In the genomic region with DNA sequence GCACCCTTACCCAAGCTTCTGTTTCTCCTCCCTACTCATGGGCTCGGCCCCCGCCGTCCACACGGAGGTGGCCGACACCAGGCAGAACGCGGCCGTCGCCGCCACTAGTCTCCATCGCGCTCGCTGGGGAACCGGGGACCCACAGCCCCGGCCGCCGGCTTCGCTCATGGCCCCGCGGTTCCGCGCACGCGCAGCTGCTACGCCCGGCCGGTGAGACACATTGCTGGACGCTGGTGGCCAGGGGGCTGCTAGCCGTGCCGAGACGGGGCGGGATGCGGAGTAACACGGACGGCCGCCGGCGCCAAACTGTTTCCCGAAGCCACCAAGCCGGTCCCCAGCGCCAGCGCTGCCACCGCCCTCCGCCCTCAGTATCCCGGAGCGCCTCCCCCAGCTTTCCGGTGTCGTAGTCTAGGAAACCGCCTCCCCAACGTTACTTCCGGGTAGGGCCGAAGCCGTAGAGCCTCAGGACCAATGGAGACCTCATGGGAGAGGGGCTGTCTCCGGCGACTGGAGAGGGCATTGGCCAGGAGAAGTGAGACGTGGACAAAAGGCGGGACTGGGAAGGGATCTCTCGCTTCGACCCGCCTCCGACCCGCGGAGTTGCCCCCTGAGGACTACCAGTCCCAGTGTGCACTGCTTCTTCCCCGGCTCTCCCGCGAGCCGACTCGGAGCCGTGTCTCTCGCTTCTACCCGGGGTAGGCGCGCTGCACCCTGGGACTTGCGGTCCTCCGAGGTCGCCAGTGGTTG, we compare ENCODE assay signal across 8 cellular contexts. TPM values are rescaled to one million over a fixed set of nuclear protein-coding genes. Genes with fewer than 3 reads are reported as not detected.
DNase-seq lines count a peak whose midpoint lies in the region; ATAC-seq and TF ChIP-seq lines count a peak whose summit lies in the region.

A gene with protein sequence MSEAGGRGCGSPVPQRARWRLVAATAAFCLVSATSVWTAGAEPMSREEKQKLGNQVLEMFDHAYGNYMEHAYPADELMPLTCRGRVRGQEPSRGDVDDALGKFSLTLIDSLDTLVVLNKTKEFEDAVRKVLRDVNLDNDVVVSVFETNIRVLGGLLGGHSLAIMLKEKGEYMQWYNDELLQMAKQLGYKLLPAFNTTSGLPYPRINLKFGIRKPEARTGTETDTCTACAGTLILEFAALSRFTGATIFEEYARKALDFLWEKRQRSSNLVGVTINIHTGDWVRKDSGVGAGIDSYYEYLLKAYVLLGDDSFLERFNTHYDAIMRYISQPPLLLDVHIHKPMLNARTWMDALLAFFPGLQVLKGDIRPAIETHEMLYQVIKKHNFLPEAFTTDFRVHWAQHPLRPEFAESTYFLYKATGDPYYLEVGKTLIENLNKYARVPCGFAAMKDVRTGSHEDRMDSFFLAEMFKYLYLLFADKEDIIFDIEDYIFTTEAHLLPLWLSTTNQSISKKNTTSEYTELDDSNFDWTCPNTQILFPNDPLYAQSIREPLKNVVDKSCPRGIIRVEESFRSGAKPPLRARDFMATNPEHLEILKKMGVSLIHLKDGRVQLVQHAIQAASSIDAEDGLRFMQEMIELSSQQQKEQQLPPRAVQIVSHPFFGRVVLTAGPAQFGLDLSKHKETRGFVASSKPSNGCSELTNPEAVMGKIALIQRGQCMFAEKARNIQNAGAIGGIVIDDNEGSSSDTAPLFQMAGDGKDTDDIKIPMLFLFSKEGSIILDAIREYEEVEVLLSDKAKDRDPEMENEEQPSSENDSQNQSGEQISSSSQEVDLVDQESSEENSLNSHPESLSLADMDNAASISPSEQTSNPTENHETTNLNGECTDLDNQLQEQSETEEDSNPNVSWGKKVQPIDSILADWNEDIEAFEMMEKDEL (minus strand): TSS at position 380 of the 747 bp plus-strand sequence. CDS start 212 bp downstream, at position 168.

- H3K9me2 ChIP-seq in SU-DHL-6 (replicated peaks; ENCODE audit: insufficient read depth, low read length): no peaks in the 10 kb centered on the region

- peak; percentile 76 for TF ChIP-seq POLR2A in GM10847 (IDR thresholded peaks at IDR 0.05; ENCODE audit: extremely low read depth, insufficient read length)

- DNase-seq in NCI-H128 (lab: John Stamatoyannopoulos, UW; ENCODE audit: unreplicated experiment) (peak; percentile 99), glutamatergic neuron (peak; percentile 97), osteoblast (ENCODE audit: insufficient read length, low spot score, missing footprints) (peak; percentile 98), thoracic aorta (ENCODE audit: low spot score) (peak; percentile 98)
- DNase-seq in activated naive CD8-positive, alpha-beta T cell treated with anti-CD3 and anti-CD28 coated beads, Interleukin-2, amount 10 ng/mL, durations not matched to agents 7 days and 5 days: peak; percentile 91

- H3K27ac Mint-ChIP-seq in activated naive CD8-positive, alpha-beta T cell treated with anti-CD3 and anti-CD28 coated beads, Interleukin-2, amount 10 ng/mL, durations not matched to agents 7 days and 5 days: peak within 1 kb of the TSS; percentile 82
- H3K27ac Mint-ChIP-seq in glutamatergic neuron (ENCODE audit: unreplicated experiment): peak within 1 kb of the TSS; percentile 60

- peak within 1 kb of the TSS; percentile 88 for H3K9ac ChIP-seq in SU-DHL-6 (ENCODE audit: low read length)

- H3K4me3 Mint-ChIP-seq in activated naive CD8-positive, alpha-beta T cell treated with anti-CD3 and anti-CD28 coated beads, Interleukin-2, amount 10 ng/mL, durations not matched to agents 7 days and 5 days: peak within 1 kb of the TSS; percentile 89
- H3K4me3 Mint-ChIP-seq in glutamatergic neuron (ENCODE audit: unreplicated experiment): peak within 1 kb of the TSS; percentile 97

- H3K4me1 ChIP-seq in osteoblast (ENCODE audit: insufficient read depth, low read length) (peaks cover 24% of the 10 kb centered on the region), thoracic aorta (ENCODE audit: control insufficient read depth in 1 of 2, low read depth in 2 of 2) (peaks cover 10 to 18% of the 10 kb centered on the region in 2 donors)

- no peaks in the 10 kb centered on the region for H3K9me3 ChIP-seq in SU-DHL-6 (ENCODE audit: insufficient read depth, low read length)
- H3K9me3 ChIP-seq in osteoblast (ENCODE audit: low read depth, low read length): no peaks in the 10 kb centered on the region
- no peaks in the 10 kb centered on the region for H3K9me3 ChIP-seq in thoracic aorta

- peak within 1 kb of the TSS; percentile 79 for H3K4me2 ChIP-seq in SU-DHL-6 (ENCODE audit: low read depth, low read length, poor library complexity, severe bottlenecking)
- peak within 1 kb of the TSS; percentile 98 for H3K4me2 ChIP-seq in osteoblast (ENCODE audit: insufficient read depth, low read length)

- H3K79me2 ChIP-seq in SU-DHL-6 (ENCODE audit: insufficient read depth, low read length) (peaks cover 32% of the 10 kb centered on the region), osteoblast (ENCODE audit: insufficient read depth, low read length) (peaks cover 42% of the 10 kb centered on the region)

- peaks cover 4% of the 10 kb centered on the region for H3K36me3 Mint-ChIP-seq in activated naive CD8-positive, alpha-beta T cell treated with anti-CD3 and anti-CD28 coated beads, Interleukin-2, amount 10 ng/mL, durations not matched to agents 7 days and 5 days
- no peaks in the 10 kb centered on the region for H3K36me3 Mint-ChIP-seq in glutamatergic neuron (ENCODE audit: unreplicated experiment)

- POLR2A ChIA-PET in activated naive CD8-positive, alpha-beta T cell treated with anti-CD3 and anti-CD28 coated beads, Interleukin-2, amount 10 ng/mL, durations not matched to agents 7 days and 5 days (lab: Charles Lee): interaction anchor here (0.6 to 2.5 kb wide), 6 partner anchors 9 to 703 kb away, joined by 3 to 11 read pairs (median 3); a partner anchor contains a TSS

- no peaks in the 10 kb centered on the region for H3K36me3 ChIP-seq in SU-DHL-6 (ENCODE audit: low read length)
- no peaks in the 10 kb centered on the region for H3K36me3 ChIP-seq in osteoblast (ENCODE audit: insufficient read depth, low read length)
- no peaks in the 10 kb centered on the region for H3K36me3 ChIP-seq in thoracic aorta

- TF ChIP-seq CTCF in SU-DHL-6 (IDR thresholded peaks at IDR 0.05; ENCODE audit: insufficient read depth, low read length, poor library complexity, severe bottlenecking) (no peak), glutamatergic neuron (IDR thresholded peaks at IDR 0.05; ENCODE audit: partially characterized antibody, unreplicated experiment) (no peak), osteoblast (IDR thresholded peaks at IDR 0.05; ENCODE audit: extremely low read depth, low read depth, low read length) (no peak), thoracic aorta (IDR thresholded peaks at IDR 0.05) (no peak)

- no peaks in the 10 kb centered on the region for H3K9me3 Mint-ChIP-seq in activated naive CD8-positive, alpha-beta T cell treated with anti-CD3 and anti-CD28 coated beads, Interleukin-2, amount 10 ng/mL, durations not matched to agents 7 days and 5 days
- no peaks in the 10 kb centered on the region for H3K9me3 Mint-ChIP-seq in glutamatergic neuron (ENCODE audit: unreplicated experiment)

- H3K27ac ChIP-seq in SU-DHL-6 (ENCODE audit: low read depth, low read length): peak within 1 kb of the TSS; percentile 71
- H3K27ac ChIP-seq in osteoblast (ENCODE audit: low read depth, low read length): peak within 1 kb of the TSS; percentile 92
- peak within 1 kb of the TSS; percentile 92 to 94 for H3K27ac ChIP-seq in thoracic aorta

- H3K4me1 Mint-ChIP-seq in activated naive CD8-positive, alpha-beta T cell treated with anti-CD3 and anti-CD28 coated beads, Interleukin-2, amount 10 ng/mL, durations not matched to agents 7 days and 5 days: peaks cover 27% of the 10 kb centered on the region
- H3K4me1 Mint-ChIP-seq in glutamatergic neuron (ENCODE audit: low read depth, unreplicated experiment): peaks cover 6% of the 10 kb centered on the region

- ATAC-seq in HG02678 (IDR thresholded peaks at IDR 0.05; ENCODE audit: unreplicated experiment) (peak; percentile 93), thoracic aorta (ENCODE audit: insufficient number of reproducible peaks, low FRiP score, low read depth) (peak; percentile 97)
- ATAC-seq in activated naive CD8-positive, alpha-beta T cell treated with anti-CD3 and anti-CD28 coated beads, Interleukin-2, amount 10 ng/mL, durations not matched to agents 7 days and 5 days (ENCODE audit: low read depth): peak; percentile 96

- H3F3A ChIP-seq in SU-DHL-6 (ENCODE audit: insufficient read depth): no peaks in the 10 kb centered on the region; the same call in 1 of the 2 replicates

- H2AFZ ChIP-seq in SU-DHL-6 (ENCODE audit: low read depth, low read length, severe bottlenecking) (peak within 1 kb of the TSS; percentile 96), osteoblast (ENCODE audit: low read length) (peak within 1 kb of the TSS; percentile 96)

- H3K27me3 ChIP-seq in SU-DHL-6 (ENCODE audit: low read length): no peaks in the 10 kb centered on the region
- peaks cover 3% of the 10 kb centered on the region for H3K27me3 ChIP-seq in osteoblast (ENCODE audit: insufficient read depth, low read length)
- H3K27me3 ChIP-seq in thoracic aorta (replicated peaks; ENCODE audit: insufficient read depth): no peaks in the 10 kb centered on the region

- H3K27me3 Mint-ChIP-seq in activated naive CD8-positive, alpha-beta T cell treated with anti-CD3 and anti-CD28 coated beads, Interleukin-2, amount 10 ng/mL, durations not matched to agents 7 days and 5 days: peaks cover 10% of the 10 kb centered on the region
- peaks cover 4% of the 10 kb centered on the region for H3K27me3 Mint-ChIP-seq in glutamatergic neuron (ENCODE audit: unreplicated experiment)

- no peaks in the 10 kb centered on the region for H4K20me1 ChIP-seq in SU-DHL-6 (ENCODE audit: low read depth, low read length)
- peaks cover 18% of the 10 kb centered on the region for H4K20me1 ChIP-seq in osteoblast (ENCODE audit: insufficient read depth, low read length)

- H3K4me3 ChIP-seq in SU-DHL-6 (ENCODE audit: insufficient read depth, low read length, poor library complexity, severe bottlenecking) (peak within 1 kb of the TSS; percentile 89), osteoblast (ENCODE audit: insufficient read depth, low read length) (peak within 1 kb of the TSS; percentile 98), thoracic aorta (peak within 1 kb of the TSS; percentile 90)

RNA-seq across cellular contexts. Expression of the gene that starts here (rescaled TPM):
- total RNA-seq in activated naive CD8-positive, alpha-beta T cell treated with anti-CD3 and anti-CD28 coated beads, Interleukin-2, amount 10 ng/mL, durations not matched to agents 7 days and 5 days: 10 to 100 TPM; 18.8 to 29.9 TPM
- 23.6 TPM for total RNA-seq in glutamatergic neuron (ENCODE audit: unreplicated experiment)
- 43.1 and 44.2 TPM in 2 replicates for total RNA-seq in osteoblast
- total RNA-seq in thoracic aorta: 10 to 100 TPM; 44.0 to 71.5 TPM

Comparison
In these comparisons a context has a peak if more than half of its experiments do, and no peak if none do; other contexts are left out.
1. Peak in every context shown above with its lines: DNase-seq, ATAC-seq, H3K4me3 ChIP-seq and H3K27ac ChIP-seq.